In the genomic region with DNA sequence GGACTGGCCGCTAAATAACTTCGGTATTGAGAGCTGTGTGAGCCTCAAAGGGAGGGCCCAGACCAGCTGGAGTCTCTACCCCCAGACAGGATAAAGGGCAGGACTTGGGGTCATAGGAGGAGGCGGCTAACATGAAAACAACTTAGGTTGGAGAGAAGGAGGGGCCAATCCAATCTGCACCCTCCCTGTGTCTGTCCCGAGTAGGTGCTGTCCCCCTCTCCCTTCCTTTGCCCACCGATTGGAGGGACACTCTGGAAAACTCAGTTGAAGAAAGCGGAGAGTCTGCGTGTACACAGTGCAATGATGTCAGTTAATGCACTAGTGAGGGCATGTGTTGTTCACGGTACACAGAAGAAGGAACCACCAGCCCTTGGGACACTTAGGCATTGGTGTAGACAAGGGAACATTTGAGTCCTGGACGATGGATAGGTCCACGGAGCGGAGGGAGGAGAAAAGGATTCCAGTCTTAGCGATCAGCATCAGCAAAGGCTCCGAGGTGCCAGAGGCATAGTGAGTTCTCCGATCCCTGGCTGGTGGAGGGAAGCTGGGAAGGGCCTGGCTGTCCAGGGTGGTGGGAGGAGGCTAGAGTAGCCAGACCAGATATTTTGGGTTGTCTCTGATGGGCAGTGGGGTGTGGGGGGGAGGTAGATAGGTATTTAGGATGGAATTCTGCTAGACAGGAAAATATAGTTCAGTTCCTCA, we compare ENCODE assay signal across 1 cellular context.
A peak's percentile ranks its signal among the peaks of the same experiment; 100 is the strongest.
TF ChIP-seq lines count a peak whose summit lies in the region.

No MANE protein-coding gene starts in this region.

TF ChIP-seq in HepG2, 621 proteins besides CTCF, POLR2A, EP300 and RAD21 (continued from another document and continues in another):
- TF ChIP-seq, protein P1, sequence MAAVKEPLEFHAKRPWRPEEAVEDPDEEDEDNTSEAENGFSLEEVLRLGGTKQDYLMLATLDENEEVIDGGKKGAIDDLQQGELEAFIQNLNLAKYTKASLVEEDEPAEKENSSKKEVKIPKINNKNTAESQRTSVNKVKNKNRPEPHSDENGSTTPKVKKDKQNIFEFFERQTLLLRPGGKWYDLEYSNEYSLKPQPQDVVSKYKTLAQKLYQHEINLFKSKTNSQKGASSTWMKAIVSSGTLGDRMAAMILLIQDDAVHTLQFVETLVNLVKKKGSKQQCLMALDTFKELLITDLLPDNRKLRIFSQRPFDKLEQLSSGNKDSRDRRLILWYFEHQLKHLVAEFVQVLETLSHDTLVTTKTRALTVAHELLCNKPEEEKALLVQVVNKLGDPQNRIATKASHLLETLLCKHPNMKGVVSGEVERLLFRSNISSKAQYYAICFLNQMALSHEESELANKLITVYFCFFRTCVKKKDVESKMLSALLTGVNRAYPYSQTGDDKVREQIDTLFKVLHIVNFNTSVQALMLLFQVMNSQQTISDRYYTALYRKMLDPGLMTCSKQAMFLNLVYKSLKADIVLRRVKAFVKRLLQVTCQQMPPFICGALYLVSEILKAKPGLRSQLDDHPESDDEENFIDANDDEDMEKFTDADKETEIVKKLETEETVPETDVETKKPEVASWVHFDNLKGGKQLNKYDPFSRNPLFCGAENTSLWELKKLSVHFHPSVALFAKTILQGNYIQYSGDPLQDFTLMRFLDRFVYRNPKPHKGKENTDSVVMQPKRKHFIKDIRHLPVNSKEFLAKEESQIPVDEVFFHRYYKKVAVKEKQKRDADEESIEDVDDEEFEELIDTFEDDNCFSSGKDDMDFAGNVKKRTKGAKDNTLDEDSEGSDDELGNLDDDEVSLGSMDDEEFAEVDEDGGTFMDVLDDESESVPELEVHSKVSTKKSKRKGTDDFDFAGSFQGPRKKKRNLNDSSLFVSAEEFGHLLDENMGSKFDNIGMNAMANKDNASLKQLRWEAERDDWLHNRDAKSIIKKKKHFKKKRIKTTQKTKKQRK (IDR thresholded peaks at IDR 0.05; ENCODE audit: low read length): no peak
- no peak for TF ChIP-seq ZNF235 (CRISPR knock-in tag; IDR thresholded peaks at IDR 0.05; ENCODE audit: borderline replicate concordance)
- no peak for TF ChIP-seq IKZF1 (IDR thresholded peaks at IDR 0.05)
- no peak for TF ChIP-seq GABPB1 (CRISPR knock-in tag; IDR thresholded peaks at IDR 0.05)
- no peak for TF ChIP-seq ELF1 (CRISPR knock-in tag; IDR thresholded peaks at IDR 0.05)
- TF ChIP-seq, protein P2, sequence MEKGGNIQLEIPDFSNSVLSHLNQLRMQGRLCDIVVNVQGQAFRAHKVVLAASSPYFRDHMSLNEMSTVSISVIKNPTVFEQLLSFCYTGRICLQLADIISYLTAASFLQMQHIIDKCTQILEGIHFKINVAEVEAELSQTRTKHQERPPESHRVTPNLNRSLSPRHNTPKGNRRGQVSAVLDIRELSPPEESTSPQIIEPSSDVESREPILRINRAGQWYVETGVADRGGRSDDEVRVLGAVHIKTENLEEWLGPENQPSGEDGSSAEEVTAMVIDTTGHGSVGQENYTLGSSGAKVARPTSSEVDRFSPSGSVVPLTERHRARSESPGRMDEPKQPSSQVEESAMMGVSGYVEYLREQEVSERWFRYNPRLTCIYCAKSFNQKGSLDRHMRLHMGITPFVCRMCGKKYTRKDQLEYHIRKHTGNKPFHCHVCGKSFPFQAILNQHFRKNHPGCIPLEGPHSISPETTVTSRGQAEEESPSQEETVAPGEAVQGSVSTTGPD (CRISPR knock-in tag; IDR thresholded peaks at IDR 0.05): no peak
- TF ChIP-seq TSC22D2 (CRISPR knock-in tag; IDR thresholded peaks at IDR 0.05; ENCODE audit: borderline replicate concordance): no peak; the same call in 1 of the 2 replicates
- TF ChIP-seq MYC (CRISPR knock-in tag; IDR thresholded peaks at IDR 0.05; ENCODE audit: borderline replicate concordance): 0 out of 2 replicates have a peak, but pooled peaks have one; percentile 2
- TF ChIP-seq ZNF772 (CRISPR knock-in tag; IDR thresholded peaks at IDR 0.05): no peak; the same call in 1 of the 2 replicates
- no peak for TF ChIP-seq PRPF4 (IDR thresholded peaks at IDR 0.05; ENCODE audit: low read depth, low read length, poor library complexity, severe bottlenecking)
- no peak for TF ChIP-seq ZNF790 (CRISPR knock-in tag; IDR thresholded peaks at IDR 0.05; ENCODE audit: borderline replicate concordance)
- TF ChIP-seq, protein P3, sequence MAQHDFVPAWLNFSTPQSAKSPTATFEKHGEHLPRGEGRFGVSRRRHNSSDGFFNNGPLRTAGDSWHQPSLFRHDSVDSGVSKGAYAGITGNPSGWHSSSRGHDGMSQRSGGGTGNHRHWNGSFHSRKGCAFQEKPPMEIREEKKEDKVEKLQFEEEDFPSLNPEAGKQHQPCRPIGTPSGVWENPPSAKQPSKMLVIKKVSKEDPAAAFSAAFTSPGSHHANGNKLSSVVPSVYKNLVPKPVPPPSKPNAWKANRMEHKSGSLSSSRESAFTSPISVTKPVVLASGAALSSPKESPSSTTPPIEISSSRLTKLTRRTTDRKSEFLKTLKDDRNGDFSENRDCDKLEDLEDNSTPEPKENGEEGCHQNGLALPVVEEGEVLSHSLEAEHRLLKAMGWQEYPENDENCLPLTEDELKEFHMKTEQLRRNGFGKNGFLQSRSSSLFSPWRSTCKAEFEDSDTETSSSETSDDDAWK (CRISPR knock-in tag; IDR thresholded peaks at IDR 0.05): no peak
- TF ChIP-seq, protein P4, sequence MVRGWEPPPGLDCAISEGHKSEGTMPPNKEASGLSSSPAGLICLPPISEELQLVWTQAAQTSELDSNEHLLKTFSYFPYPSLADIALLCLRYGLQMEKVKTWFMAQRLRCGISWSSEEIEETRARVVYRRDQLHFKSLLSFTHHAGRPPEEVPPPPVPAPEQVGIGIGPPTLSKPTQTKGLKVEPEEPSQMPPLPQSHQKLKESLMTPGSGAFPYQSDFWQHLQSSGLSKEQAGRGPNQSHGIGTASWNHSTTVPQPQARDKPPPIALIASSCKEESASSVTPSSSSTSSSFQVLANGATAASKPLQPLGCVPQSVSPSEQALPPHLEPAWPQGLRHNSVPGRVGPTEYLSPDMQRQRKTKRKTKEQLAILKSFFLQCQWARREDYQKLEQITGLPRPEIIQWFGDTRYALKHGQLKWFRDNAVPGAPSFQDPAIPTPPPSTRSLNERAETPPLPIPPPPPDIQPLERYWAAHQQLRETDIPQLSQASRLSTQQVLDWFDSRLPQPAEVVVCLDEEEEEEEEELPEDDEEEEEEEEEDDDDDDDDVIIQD (CRISPR knock-in tag; IDR thresholded peaks at IDR 0.05; ENCODE audit: low read depth): no peak
- TF ChIP-seq, protein P5, sequence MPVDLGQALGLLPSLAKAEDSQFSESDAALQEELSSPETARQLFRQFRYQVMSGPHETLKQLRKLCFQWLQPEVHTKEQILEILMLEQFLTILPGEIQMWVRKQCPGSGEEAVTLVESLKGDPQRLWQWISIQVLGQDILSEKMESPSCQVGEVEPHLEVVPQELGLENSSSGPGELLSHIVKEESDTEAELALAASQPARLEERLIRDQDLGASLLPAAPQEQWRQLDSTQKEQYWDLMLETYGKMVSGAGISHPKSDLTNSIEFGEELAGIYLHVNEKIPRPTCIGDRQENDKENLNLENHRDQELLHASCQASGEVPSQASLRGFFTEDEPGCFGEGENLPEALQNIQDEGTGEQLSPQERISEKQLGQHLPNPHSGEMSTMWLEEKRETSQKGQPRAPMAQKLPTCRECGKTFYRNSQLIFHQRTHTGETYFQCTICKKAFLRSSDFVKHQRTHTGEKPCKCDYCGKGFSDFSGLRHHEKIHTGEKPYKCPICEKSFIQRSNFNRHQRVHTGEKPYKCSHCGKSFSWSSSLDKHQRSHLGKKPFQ (CRISPR knock-in tag; IDR thresholded peaks at IDR 0.05; ENCODE audit: insufficient replicate concordance): no peak
- no peak for TF ChIP-seq NFIC (IDR thresholded peaks at IDR 0.05; ENCODE audit: low read length)
- no peak for TF ChIP-seq ZSCAN20 (CRISPR knock-in tag; IDR thresholded peaks at IDR 0.05; ENCODE audit: borderline replicate concordance)
- no peak for TF ChIP-seq BORCS8-MEF2B (CRISPR knock-in tag; IDR thresholded peaks at IDR 0.05)
- TF ChIP-seq ZNF496 (CRISPR knock-in tag; IDR thresholded peaks at IDR 0.05; ENCODE audit: insufficient replicate concordance): no peak
- peak; percentile 40; the same call in 1 of the 2 replicates for TF ChIP-seq MED1 (CRISPR knock-in tag; IDR thresholded peaks at IDR 0.05)
- TF ChIP-seq, protein P6, sequence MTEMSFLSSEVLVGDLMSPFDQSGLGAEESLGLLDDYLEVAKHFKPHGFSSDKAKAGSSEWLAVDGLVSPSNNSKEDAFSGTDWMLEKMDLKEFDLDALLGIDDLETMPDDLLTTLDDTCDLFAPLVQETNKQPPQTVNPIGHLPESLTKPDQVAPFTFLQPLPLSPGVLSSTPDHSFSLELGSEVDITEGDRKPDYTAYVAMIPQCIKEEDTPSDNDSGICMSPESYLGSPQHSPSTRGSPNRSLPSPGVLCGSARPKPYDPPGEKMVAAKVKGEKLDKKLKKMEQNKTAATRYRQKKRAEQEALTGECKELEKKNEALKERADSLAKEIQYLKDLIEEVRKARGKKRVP (CRISPR knock-in tag; IDR thresholded peaks at IDR 0.05): no peak
- no peak for TF ChIP-seq ZFYVE20 (CRISPR knock-in tag; IDR thresholded peaks at IDR 0.05; ENCODE audit: borderline replicate concordance, low read depth)
- no peak for TF ChIP-seq ZNF138 (CRISPR knock-in tag; IDR thresholded peaks at IDR 0.05; ENCODE audit: low read depth)
- 0 out of 2 replicates have a peak, but pooled peaks have one; percentile 25 for TF ChIP-seq ZNF614 (CRISPR knock-in tag; IDR thresholded peaks at IDR 0.05; ENCODE audit: borderline replicate concordance)
- TF ChIP-seq NFE2L2 (IDR thresholded peaks at IDR 0.05; ENCODE audit: low read length): no peak
- TF ChIP-seq, protein P7, sequence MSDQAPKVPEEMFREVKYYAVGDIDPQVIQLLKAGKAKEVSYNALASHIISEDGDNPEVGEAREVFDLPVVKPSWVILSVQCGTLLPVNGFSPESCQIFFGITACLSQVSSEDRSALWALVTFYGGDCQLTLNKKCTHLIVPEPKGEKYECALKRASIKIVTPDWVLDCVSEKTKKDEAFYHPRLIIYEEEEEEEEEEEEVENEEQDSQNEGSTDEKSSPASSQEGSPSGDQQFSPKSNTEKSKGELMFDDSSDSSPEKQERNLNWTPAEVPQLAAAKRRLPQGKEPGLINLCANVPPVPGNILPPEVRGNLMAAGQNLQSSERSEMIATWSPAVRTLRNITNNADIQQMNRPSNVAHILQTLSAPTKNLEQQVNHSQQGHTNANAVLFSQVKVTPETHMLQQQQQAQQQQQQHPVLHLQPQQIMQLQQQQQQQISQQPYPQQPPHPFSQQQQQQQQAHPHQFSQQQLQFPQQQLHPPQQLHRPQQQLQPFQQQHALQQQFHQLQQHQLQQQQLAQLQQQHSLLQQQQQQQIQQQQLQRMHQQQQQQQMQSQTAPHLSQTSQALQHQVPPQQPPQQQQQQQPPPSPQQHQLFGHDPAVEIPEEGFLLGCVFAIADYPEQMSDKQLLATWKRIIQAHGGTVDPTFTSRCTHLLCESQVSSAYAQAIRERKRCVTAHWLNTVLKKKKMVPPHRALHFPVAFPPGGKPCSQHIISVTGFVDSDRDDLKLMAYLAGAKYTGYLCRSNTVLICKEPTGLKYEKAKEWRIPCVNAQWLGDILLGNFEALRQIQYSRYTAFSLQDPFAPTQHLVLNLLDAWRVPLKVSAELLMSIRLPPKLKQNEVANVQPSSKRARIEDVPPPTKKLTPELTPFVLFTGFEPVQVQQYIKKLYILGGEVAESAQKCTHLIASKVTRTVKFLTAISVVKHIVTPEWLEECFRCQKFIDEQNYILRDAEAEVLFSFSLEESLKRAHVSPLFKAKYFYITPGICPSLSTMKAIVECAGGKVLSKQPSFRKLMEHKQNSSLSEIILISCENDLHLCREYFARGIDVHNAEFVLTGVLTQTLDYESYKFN (CRISPR knock-in tag; conservative IDR thresholded peaks at IDR 0.05): peak; percentile 14; the same call in 1 of the 2 replicates
- TF ChIP-seq, protein P8, sequence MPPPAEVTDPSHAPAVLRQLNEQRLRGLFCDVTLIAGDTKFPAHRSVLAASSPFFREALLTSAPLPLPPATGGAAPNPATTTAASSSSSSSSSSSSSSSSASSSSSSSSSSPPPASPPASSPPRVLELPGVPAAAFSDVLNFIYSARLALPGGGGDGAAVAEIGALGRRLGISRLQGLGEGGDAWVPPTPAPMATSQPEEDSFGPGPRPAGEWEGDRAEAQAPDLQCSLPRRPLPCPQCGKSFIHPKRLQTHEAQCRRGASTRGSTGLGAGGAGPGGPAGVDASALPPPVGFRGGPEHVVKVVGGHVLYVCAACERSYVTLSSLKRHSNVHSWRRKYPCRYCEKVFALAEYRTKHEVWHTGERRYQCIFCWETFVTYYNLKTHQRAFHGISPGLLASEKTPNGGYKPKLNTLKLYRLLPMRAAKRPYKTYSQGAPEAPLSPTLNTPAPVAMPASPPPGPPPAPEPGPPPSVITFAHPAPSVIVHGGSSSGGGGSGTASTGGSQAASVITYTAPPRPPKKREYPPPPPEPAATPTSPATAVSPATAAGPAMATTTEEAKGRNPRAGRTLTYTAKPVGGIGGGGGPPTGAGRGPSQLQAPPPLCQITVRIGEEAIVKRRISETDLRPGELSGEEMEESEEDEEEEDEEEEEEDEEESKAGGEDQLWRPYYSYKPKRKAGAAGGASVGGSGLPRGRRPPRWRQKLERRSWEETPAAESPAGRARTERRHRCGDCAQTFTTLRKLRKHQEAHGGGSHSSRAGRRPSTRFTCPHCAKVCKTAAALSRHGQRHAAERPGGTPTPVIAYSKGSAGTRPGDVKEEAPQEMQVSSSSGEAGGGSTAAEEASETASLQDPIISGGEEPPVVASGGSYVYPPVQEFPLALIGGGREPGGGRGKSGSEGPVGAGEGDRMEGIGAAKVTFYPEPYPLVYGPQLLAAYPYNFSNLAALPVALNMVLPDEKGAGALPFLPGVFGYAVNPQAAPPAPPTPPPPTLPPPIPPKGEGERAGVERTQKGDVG (CRISPR knock-in tag; IDR thresholded peaks at IDR 0.05; ENCODE audit: borderline replicate concordance): no peak
- TF ChIP-seq ZNF558 (CRISPR knock-in tag; IDR thresholded peaks at IDR 0.05; ENCODE audit: borderline replicate concordance): no peak
- TF ChIP-seq, protein P9, sequence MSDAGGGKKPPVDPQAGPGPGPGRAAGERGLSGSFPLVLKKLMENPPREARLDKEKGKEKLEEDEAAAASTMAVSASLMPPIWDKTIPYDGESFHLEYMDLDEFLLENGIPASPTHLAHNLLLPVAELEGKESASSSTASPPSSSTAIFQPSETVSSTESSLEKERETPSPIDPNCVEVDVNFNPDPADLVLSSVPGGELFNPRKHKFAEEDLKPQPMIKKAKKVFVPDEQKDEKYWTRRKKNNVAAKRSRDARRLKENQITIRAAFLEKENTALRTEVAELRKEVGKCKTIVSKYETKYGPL (CRISPR knock-in tag; IDR thresholded peaks at IDR 0.05): no peak
- TF ChIP-seq, protein P10, sequence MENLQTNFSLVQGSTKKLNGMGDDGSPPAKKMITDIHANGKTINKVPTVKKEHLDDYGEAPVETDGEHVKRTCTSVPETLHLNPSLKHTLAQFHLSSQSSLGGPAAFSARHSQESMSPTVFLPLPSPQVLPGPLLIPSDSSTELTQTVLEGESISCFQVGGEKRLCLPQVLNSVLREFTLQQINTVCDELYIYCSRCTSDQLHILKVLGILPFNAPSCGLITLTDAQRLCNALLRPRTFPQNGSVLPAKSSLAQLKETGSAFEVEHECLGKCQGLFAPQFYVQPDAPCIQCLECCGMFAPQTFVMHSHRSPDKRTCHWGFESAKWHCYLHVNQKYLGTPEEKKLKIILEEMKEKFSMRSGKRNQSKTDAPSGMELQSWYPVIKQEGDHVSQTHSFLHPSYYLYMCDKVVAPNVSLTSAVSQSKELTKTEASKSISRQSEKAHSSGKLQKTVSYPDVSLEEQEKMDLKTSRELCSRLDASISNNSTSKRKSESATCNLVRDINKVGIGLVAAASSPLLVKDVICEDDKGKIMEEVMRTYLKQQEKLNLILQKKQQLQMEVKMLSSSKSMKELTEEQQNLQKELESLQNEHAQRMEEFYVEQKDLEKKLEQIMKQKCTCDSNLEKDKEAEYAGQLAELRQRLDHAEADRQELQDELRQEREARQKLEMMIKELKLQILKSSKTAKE (CRISPR knock-in tag; IDR thresholded peaks at IDR 0.05; ENCODE audit: borderline replicate concordance): 0 out of 2 replicates have a peak, but pooled peaks have one; percentile 47
- TF ChIP-seq MIER2 (CRISPR knock-in tag; IDR thresholded peaks at IDR 0.05): no peak
